1 cellular context compared by ENCODE assay signal in the genomic region with DNA sequence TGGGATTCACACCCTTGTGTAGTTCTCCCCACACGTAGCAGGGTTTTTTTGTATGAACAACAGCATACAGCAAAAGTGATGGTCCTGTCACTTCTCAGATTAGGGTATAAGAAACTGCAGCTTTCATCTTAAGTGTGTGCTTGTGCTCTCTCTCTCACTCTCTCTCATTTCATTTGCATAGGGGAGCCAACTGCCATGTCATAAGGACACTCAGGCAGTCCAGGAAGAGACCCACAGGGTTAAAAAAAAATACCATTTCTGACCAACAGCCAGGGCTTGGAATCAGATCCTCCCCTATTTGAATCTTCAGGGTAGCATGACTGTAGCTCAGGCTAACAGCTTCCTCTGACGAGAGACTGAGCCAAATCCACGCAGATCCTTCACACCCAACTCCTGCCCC.
TF ChIP-seq lines count a peak whose summit lies in the region.

No MANE protein-coding gene starts in this region.

TF ChIP-seq in GM12878, 131 proteins besides CTCF, POLR2A, EP300 and RAD21 (continued from another document):
- TF ChIP-seq, protein P1, sequence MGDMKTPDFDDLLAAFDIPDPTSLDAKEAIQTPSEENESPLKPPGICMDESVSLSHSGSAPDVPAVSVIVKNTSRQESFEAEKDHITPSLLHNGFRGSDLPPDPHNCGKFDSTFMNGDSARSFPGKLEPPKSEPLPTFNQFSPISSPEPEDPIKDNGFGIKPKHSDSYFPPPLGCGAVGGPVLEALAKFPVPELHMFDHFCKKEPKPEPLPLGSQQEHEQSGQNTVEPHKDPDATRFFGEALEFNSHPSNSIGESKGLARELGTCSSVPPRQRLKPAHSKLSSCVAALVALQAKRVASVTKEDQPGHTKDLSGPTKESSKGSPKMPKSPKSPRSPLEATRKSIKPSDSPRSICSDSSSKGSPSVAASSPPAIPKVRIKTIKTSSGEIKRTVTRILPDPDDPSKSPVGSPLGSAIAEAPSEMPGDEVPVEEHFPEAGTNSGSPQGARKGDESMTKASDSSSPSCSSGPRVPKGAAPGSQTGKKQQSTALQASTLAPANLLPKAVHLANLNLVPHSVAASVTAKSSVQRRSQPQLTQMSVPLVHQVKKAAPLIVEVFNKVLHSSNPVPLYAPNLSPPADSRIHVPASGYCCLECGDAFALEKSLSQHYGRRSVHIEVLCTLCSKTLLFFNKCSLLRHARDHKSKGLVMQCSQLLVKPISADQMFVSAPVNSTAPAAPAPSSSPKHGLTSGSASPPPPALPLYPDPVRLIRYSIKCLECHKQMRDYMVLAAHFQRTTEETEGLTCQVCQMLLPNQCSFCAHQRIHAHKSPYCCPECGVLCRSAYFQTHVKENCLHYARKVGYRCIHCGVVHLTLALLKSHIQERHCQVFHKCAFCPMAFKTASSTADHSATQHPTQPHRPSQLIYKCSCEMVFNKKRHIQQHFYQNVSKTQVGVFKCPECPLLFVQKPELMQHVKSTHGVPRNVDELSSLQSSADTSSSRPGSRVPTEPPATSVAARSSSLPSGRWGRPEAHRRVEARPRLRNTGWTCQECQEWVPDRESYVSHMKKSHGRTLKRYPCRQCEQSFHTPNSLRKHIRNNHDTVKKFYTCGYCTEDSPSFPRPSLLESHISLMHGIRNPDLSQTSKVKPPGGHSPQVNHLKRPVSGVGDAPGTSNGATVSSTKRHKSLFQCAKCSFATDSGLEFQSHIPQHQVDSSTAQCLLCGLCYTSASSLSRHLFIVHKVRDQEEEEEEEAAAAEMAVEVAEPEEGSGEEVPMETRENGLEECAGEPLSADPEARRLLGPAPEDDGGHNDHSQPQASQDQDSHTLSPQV (IDR thresholded peaks at IDR 0.05): no peak
- no peak for TF ChIP-seq CHD2 (IDR thresholded peaks at IDR 0.05; ENCODE audit: borderline replicate concordance, low read depth, low read length)
